1 cellular context compared by ENCODE assay signal in the genomic region with DNA sequence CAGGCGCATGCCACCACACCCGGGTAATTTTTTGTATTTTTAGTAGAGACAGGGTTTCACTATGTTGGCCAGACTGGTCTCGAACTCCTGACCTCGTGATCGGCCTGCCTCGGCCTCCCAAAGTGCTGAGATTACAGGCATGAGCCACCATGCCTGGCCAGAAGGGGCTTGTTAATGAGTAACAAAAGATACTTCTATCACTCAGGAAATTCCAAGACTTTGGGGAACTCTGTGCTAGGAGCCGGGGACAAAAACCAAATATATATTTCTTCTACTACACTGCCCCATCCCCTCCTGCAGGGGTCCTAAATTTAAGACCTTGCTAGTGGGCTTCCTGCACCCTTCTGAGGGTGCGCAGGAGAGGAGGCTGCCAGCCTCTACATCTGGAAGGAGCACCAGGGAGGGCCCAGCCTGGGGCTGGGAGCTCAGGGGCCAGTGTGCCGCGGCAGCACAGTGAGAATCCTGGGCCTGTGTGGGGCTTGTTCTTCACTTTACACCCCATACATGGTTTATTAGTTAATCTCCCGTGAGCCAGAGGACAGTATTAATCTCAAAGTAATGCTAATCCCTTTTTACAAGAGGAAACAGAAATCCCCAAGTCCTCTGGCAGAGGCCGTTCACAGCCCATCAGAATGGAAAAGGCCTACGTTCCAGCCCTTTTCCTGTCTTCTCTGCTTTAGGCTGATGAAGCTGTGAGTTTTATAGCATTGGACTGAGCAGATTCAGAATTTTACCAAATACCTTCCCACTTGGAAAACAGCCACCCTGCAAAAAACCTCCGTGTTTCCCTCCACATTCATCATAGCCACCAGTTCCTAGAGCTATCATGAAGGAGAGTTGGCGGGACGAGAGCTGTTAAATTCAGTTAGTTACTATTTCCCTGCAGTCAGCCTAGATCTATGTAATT.
TF ChIP-seq lines count a peak whose summit lies in the region.

No MANE protein-coding gene starts in this region.

TF ChIP-seq in endothelial cell of umbilical vein, 7 proteins besides CTCF, POLR2A, EP300 and RAD21 (continued from another document):
- TF ChIP-seq MYC (IDR thresholded peaks at IDR 0.05; ENCODE audit: low read depth, low read length) (no peak), GATA2 (IDR thresholded peaks at IDR 0.05; ENCODE audit: insufficient read depth, insufficient read length, low read depth, low read length) (no peak), POLR2AphosphoS5 (IDR thresholded peaks at IDR 0.05; ENCODE audit: insufficient read depth, low read depth, low read length) (no peak), EZH2 (IDR thresholded peaks at IDR 0.05; ENCODE audit: borderline replicate concordance, low read depth, low read length, severe bottlenecking) (no peak), JUN (IDR thresholded peaks at IDR 0.05; ENCODE audit: borderline replicate concordance, insufficient read depth, insufficient read length, low read depth) (no peak)
